ENCODE assay signal across 8 cellular contexts in genomic region chr7:127486654-127487053, GRCh38.
DNase-seq lines count a peak whose midpoint lies in the region; ATAC-seq and TF ChIP-seq lines count a peak whose summit lies in the region.

No MANE protein-coding gene starts in this region.

- intact Hi-C loops in activated CD8-positive, alpha-beta T cell treated with anti-CD3 and anti-CD28 coated beads for 36 hours (cut with micrococcal nuclease), result no loop called here
- intact Hi-C loops in head of caudate nucleus (cut with DNase I), result no loop called here

- no peak overlapping the region for H2AFZ ChIP-seq in osteoblast (ENCODE audit: low read length)

- no peaks in the 10 kb centered on the region for H3K79me2 ChIP-seq in osteoblast (ENCODE audit: insufficient read depth, low read length)

- H3K27me3 ChIP-seq in RWPE2 (ENCODE audit: insufficient read depth, poor library complexity, severe bottlenecking), result no peaks in the 10 kb centered on the region
- H3K27me3 ChIP-seq in osteoblast (ENCODE audit: insufficient read depth, low read length), result no peaks in the 10 kb centered on the region

- H3K36me3 ChIP-seq in RWPE2 (ENCODE audit: low read depth) (no peaks in the 10 kb centered on the region), osteoblast (ENCODE audit: insufficient read depth, low read length) (no peaks in the 10 kb centered on the region)

- peak; percentile 40 for DNase-seq in activated CD8-positive, alpha-beta T cell treated with anti-CD3 and anti-CD28 coated beads for 36 hours
- DNase-seq in activated CD8-positive, alpha-beta T cell treated with anti-CD3 and anti-CD28 coated beads, Interleukin-2, amount 10 ng/mL, durations not matched to agents 7 days and 5 days, result no peak
- DNase-seq in RWPE2 (ENCODE audit: low spot score) (no peak), osteoblast (ENCODE audit: insufficient read length, low spot score, missing footprints) (peak; percentile 34), head of caudate nucleus (no peak), erythroblast (lab: John Stamatoyannopoulos, UW) (no peak), HuH-7.5 (ENCODE audit: low spot score) (no peak)

- H3K27ac Mint-ChIP-seq in activated CD8-positive, alpha-beta T cell treated with anti-CD3 and anti-CD28 coated beads for 36 hours, result no peak overlapping the region
- H3K27ac Mint-ChIP-seq in activated CD8-positive, alpha-beta T cell treated with anti-CD3 and anti-CD28 coated beads, Interleukin-2, amount 10 ng/mL, durations not matched to agents 7 days and 5 days, result no peak overlapping the region

- no peaks in the 10 kb centered on the region for H4K20me1 ChIP-seq in osteoblast (ENCODE audit: insufficient read depth, low read length)

- no peak overlapping the region for H3K4me3 ChIP-seq in RWPE2 (ENCODE audit: severe bottlenecking)
- no peak overlapping the region for H3K4me3 ChIP-seq in osteoblast (ENCODE audit: insufficient read depth, low read length)

- H3K9me3 Mint-ChIP-seq in activated CD8-positive, alpha-beta T cell treated with anti-CD3 and anti-CD28 coated beads for 36 hours, result peaks cover 1% of the 10 kb centered on the region
- no peaks in the 10 kb centered on the region for H3K9me3 Mint-ChIP-seq in activated CD8-positive, alpha-beta T cell treated with anti-CD3 and anti-CD28 coated beads, Interleukin-2, amount 10 ng/mL, durations not matched to agents 7 days and 5 days (ENCODE audit: insufficient read depth)

- POLR2A ChIA-PET in activated CD8-positive, alpha-beta T cell treated with anti-CD3 and anti-CD28 coated beads for 36 hours (lab: Charles Lee), result interaction anchor here (1.0 kb wide), 1 partner anchor 95 kb away, joined by 3 read pairs; no protein-coding TSS in a partner anchor
- POLR2A ChIA-PET in activated CD8-positive, alpha-beta T cell treated with anti-CD3 and anti-CD28 coated beads, Interleukin-2, amount 10 ng/mL, durations not matched to agents 7 days and 5 days (lab: Charles Lee), result no interaction called here

- no peak overlapping the region for H3K27ac ChIP-seq in RWPE2 (ENCODE audit: poor library complexity, severe bottlenecking)
- H3K27ac ChIP-seq in osteoblast (ENCODE audit: low read depth, low read length), result no peak overlapping the region

- H3K9me3 ChIP-seq in RWPE2 (ENCODE audit: severe bottlenecking) (no peaks in the 10 kb centered on the region), osteoblast (ENCODE audit: low read depth, low read length) (no peaks in the 10 kb centered on the region)

- H3K4me1 ChIP-seq in RWPE2 (ENCODE audit: insufficient read depth, poor library complexity, severe bottlenecking) (no peaks in the 10 kb centered on the region), osteoblast (ENCODE audit: insufficient read depth, low read length) (no peaks in the 10 kb centered on the region)

- TF ChIP-seq POLR2A in erythroblast (IDR thresholded peaks at IDR 0.05; ENCODE audit: low read length), result no peak

- CTCF ChIA-PET in activated CD8-positive, alpha-beta T cell treated with anti-CD3 and anti-CD28 coated beads for 36 hours (lab: Charles Lee), result no interaction called here
- CTCF ChIA-PET in activated CD8-positive, alpha-beta T cell treated with anti-CD3 and anti-CD28 coated beads, Interleukin-2, amount 10 ng/mL, durations not matched to agents 7 days and 5 days (lab: Charles Lee), result interaction anchor here (0.9 to 1.7 kb wide), 2 partner anchors 9 to 18 kb away, joined by 3 to 5 read pairs; no protein-coding TSS in a partner anchor

- ATAC-seq in activated CD8-positive, alpha-beta T cell treated with anti-CD3 and anti-CD28 coated beads for 36 hours, result peak; percentile 76
- ATAC-seq in activated CD8-positive, alpha-beta T cell treated with anti-CD3 and anti-CD28 coated beads, Interleukin-2, amount 10 ng/mL, durations not matched to agents 7 days and 5 days, result no peak
- ATAC-seq in HG02759 (IDR thresholded peaks at IDR 0.05; ENCODE audit: unreplicated experiment), result peak; percentile 71
- peak; percentile 73; the same call in 2 of the 3 replicates for ATAC-seq in RWPE2 (ENCODE audit: low read depth)

- peaks cover 8% of the 10 kb centered on the region for H3K27me3 Mint-ChIP-seq in activated CD8-positive, alpha-beta T cell treated with anti-CD3 and anti-CD28 coated beads for 36 hours
- H3K27me3 Mint-ChIP-seq in activated CD8-positive, alpha-beta T cell treated with anti-CD3 and anti-CD28 coated beads, Interleukin-2, amount 10 ng/mL, durations not matched to agents 7 days and 5 days (ENCODE audit: low read depth), result no peaks in the 10 kb centered on the region

- no peak overlapping the region for H3K4me3 Mint-ChIP-seq in activated CD8-positive, alpha-beta T cell treated with anti-CD3 and anti-CD28 coated beads for 36 hours
- no peak overlapping the region for H3K4me3 Mint-ChIP-seq in activated CD8-positive, alpha-beta T cell treated with anti-CD3 and anti-CD28 coated beads, Interleukin-2, amount 10 ng/mL, durations not matched to agents 7 days and 5 days

- peaks cover 20% of the 10 kb centered on the region for H3K4me1 Mint-ChIP-seq in activated CD8-positive, alpha-beta T cell treated with anti-CD3 and anti-CD28 coated beads for 36 hours (ENCODE audit: low read depth)
- peaks cover 12% of the 10 kb centered on the region for H3K4me1 Mint-ChIP-seq in activated CD8-positive, alpha-beta T cell treated with anti-CD3 and anti-CD28 coated beads, Interleukin-2, amount 10 ng/mL, durations not matched to agents 7 days and 5 days (ENCODE audit: low read depth)

- TF ChIP-seq CTCF in activated CD8-positive, alpha-beta T cell treated with anti-CD3 and anti-CD28 coated beads for 36 hours (IDR thresholded peaks at IDR 0.05), result no peak
- TF ChIP-seq CTCF in RWPE2 (IDR thresholded peaks at IDR 0.05; ENCODE audit: poor library complexity, severe bottlenecking) (no peak), osteoblast (IDR thresholded peaks at IDR 0.05; ENCODE audit: extremely low read depth, low read depth, low read length) (peak; percentile 19)

- no peaks in the 10 kb centered on the region for H3K36me3 Mint-ChIP-seq in activated CD8-positive, alpha-beta T cell treated with anti-CD3 and anti-CD28 coated beads for 36 hours (ENCODE audit: low read depth)
- H3K36me3 Mint-ChIP-seq in activated CD8-positive, alpha-beta T cell treated with anti-CD3 and anti-CD28 coated beads, Interleukin-2, amount 10 ng/mL, durations not matched to agents 7 days and 5 days (ENCODE audit: low read depth), result no peaks in the 10 kb centered on the region

- H3K4me2 ChIP-seq in osteoblast (ENCODE audit: insufficient read depth, low read length), result no peak overlapping the region

Comparison
In these comparisons a context has a peak if more than half of its experiments do, and no peak if none do; other contexts are left out.
1. DNase-seq: peak in activated CD8-positive, alpha-beta T cell treated with anti-CD3 and anti-CD28 coated beads for 36 hours (single experiment) and osteoblast (single experiment); none in activated CD8-positive, alpha-beta T cell treated with anti-CD3 and anti-CD28 coated beads, Interleukin-2, amount 10 ng/mL, durations not matched to agents 7 days and 5 days (single experiment), RWPE2 (single experiment), head of caudate nucleus (0 of 42), erythroblast (0 of 2) and HuH-7.5 (single experiment).